ENCODE assay signal across 21 cellular contexts in genomic region chr11:119593346-119593745, GRCh38.
"Had no signal": no experiment of that assay in that cellular context is flagged by ENCODE, and none has a peak within 500 bp of the region (broad histone marks: within the 10 kb centered on the region; RNA-seq: fewer than 3 reads in every experiment).

No MANE protein-coding gene starts in this region.

- H3K4me2 ChIP-seq: hepatocyte had no signal

- H2AFZ ChIP-seq: hepatocyte had no signal

- FAIRE-seq: colon, endothelial cell of umbilical vein, kidney, urothelium cell line had no signal

- H3K9me3 ChIP-seq: neutrophil, psoas muscle, thyroid gland had no signal

- H3K27ac ChIP-seq: hepatocyte, neutrophil, psoas muscle, spleen, stomach, thyroid gland had no signal

- H3K79me2 ChIP-seq: hepatocyte had no signal

- H3K27me3 ChIP-seq: hepatocyte, stomach, thyroid gland had no signal

- H3K4me3 ChIP-seq: hepatocyte, lung, psoas muscle, spleen, stomach, thyroid gland had no signal

- H3K4me1 ChIP-seq: psoas muscle, spleen, thyroid gland had no signal

- H3K36me3 ChIP-seq: neutrophil, spleen, stomach, thyroid gland had no signal

- DNase-seq: cerebellar nuclear complex; effector memory CD8-positive, alpha-beta T cell; foreskin melanocyte; kidney; left ventricle myocardium superior; naive thymus-derived CD4-positive, alpha-beta T cell; retina; spleen; stimulated activated CD4-positive, alpha-beta T cell treated with anti-CD3 and anti-CD28 coated beads, Interleukin-15, amount 100 ng/mL, for 24 hours; stimulated activated CD4-positive, alpha-beta T cell treated with anti-CD3 and anti-CD28 coated beads, Interleukin-1b, Interleukin-23, amount 100 ng/mL, for 48 hours; stimulated activated CD4-positive, alpha-beta T cell treated with anti-CD3 and anti-CD28 coated beads, Interleukin-4, amount 100 ng/mL, for 24 hours; stimulated activated naive B cell treated with anti-CD40 and anti-IgM and Interleukin-4, amounts not matched to agents 10 μg/mL and 1 μg/mL and 100 μg/mL, for 72 hours; stomach; thyroid gland had no signal
